ENCODE assay signal across 8 cellular contexts in the genomic region with DNA sequence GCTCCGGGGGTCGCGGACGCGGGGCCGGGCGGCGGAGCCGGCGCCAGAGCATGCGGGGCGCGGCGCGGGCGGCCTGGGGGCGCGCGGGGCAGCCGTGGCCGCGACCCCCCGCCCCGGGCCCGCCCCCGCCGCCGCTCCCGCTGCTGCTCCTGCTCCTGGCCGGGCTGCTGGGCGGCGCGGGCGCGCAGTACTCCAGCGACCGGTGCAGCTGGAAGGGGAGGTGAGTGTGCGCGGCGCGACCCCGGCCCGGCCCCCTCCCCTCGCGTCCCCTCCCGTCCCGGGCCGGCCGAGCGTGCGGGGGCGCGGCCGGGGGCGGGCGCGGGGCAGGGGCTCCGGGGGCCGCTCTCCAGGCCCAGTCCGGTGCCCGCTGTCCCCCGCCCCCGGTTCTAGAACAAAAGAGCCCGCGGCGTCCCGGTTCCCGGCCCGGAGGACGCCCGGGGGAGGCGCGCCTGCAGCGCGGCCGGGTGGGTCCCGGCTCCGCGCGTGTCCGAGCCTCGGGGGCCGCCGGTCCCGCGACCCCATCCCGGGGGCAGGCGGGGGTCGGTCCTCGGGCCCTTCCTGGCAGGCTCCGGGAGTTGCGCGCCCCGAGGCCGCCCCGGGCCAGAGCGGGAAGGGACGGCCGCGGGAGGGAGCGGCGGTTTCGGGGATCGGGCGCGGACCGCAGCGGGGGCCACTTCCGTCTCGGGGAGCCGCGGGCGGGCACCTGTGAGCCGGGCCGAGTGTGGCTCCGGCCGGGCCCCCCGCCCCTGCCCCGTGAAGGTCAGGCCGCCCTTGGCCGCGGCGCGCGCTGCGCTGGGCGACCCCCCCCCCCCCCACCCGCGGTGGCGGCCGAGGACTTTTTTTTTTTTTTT. TPM values are rescaled to one million over a fixed set of nuclear protein-coding genes. Genes with fewer than 3 reads are reported as not detected.
DNase-seq lines count a peak whose midpoint lies in the region; ATAC-seq and TF ChIP-seq lines count a peak whose summit lies in the region.

No MANE protein-coding gene starts in this region.

- POLR2A ChIA-PET in AG04449 (lab: Yijun Ruan, JAX): interaction anchor here (1.1 kb wide), 2 partner anchors 30 to 148 kb away, joined by 3 to 8 read pairs; no protein-coding TSS in a partner anchor

- H3K27me3 ChIP-seq in adrenal gland: no peaks in the 10 kb centered on the region

- DNase-seq in AG04449 (ENCODE audit: low read depth, low spot score) (no peak), HCEC 1CT (peak; percentile 21), adrenal gland (no peak), lower leg skin (ENCODE audit: low spot score in 2 of 2) (no peak), NCI-H526 (lab: John Stamatoyannopoulos, UW) (no peak), DMS79 treated with DMSO at 0.1 percent for 48 hours (lab: John Stamatoyannopoulos, UW) (no peak), NCI-H1694 treated with DMSO at 0.1 percent for 48 hours (lab: John Stamatoyannopoulos, UW) (no peak)

- H3K9me3 ChIP-seq in adrenal gland (replicated peaks in 1 of 3): no peaks in the 10 kb centered on the region

- intact Hi-C loops in adrenal gland (cut with DNase I): no loop called here
- intact Hi-C loops in lower leg skin (cut with DNase I; ENCODE audit: low total_unique reads): no loop called here

- H3K36me3 ChIP-seq in adrenal gland (replicated peaks in 1 of 2): no peaks in the 10 kb centered on the region

- 0 to 1% (median 0%) methylated on average over 9 to 109 of the region's 131 CpGs for WGBS in adrenal gland, 4 donors
- WGBS in lower leg skin, 2 donors: 1 to 2% methylated on average over 13 to 49 of the region's 131 CpGs

- H3K27ac ChIP-seq in adrenal gland: peak overlapping the region in 3 of 5 donors; percentile 51 to 91 (median 68)

- H3K4me3 ChIP-seq in AG04449 (ENCODE audit: low read depth, low read length): peak overlapping the region; percentile 60
- peak overlapping the region in 2 of 4 donors; percentile 17 to 93 for H3K4me3 ChIP-seq in adrenal gland
- peak overlapping the region; percentile 80 for H3K4me3 ChIP-seq in lower leg skin (ENCODE audit: low read depth, poor library complexity, severe bottlenecking)

- TF ChIP-seq POLR2A in adrenal gland (IDR thresholded peaks at IDR 0.05) (no peak), lower leg skin (IDR thresholded peaks at IDR 0.05) (no peak)

- CTCF ChIA-PET in AG04449 (lab: Yijun Ruan, JAX): no interaction called here

- no peak for TF ChIP-seq CTCF in AG04449 (IDR thresholded peaks at IDR 0.05; ENCODE audit: insufficient read depth, low read length, missing control alignments)
- TF ChIP-seq CTCF in adrenal gland (IDR thresholded peaks at IDR 0.05): no peak
- TF ChIP-seq CTCF in lower leg skin (IDR thresholded peaks at IDR 0.05): no peak

- peaks cover 0 to 25% of the 10 kb centered on the region in 2 donors for H3K4me1 ChIP-seq in adrenal gland (replicated peaks in 1 of 2)

- no peak for ATAC-seq in GM18907 (IDR thresholded peaks at IDR 0.05; ENCODE audit: unreplicated experiment)

RNA-seq across cellular contexts. Expression of gene METRNL, which starts 0.6 kb away (rescaled TPM):
- total RNA-seq in adrenal gland (10 to 100 TPM; 18.3 to 72.7 (median 32.5) TPM), lower leg skin (100 to 1,000 TPM; 208 to 343 (median 296) TPM)
- polyA plus RNA-seq in adrenal gland: 10 to 100 TPM in 2 of 3 donors, 1 to 10 TPM in 1; 1.9 to 50.8 (median 13.0) TPM
